29 cellular contexts compared by ENCODE assay signal in the genomic region with DNA sequence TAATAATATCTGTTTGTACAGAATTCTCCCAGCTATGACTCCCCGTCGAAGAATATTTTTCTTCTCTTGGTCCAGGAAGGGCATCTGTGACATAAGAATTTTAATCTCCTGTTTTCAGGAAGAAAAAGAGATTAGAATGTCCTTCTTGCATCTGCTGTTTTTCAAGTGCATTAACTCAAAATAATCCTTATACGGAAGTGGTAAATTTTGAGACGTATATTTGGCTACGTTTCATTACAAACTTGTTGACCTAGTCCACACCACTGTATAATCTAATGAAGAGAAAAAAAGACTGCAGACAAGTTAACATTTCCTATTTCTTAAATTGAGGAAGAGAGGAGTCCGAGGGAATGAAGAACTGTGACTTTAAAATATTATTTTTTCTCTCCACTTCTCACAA.
"Had no signal": no experiment of that assay in that cellular context is flagged by ENCODE, and none has a peak within 500 bp of the region (broad histone marks: within the 10 kb centered on the region; RNA-seq: fewer than 3 reads in every experiment).

No MANE protein-coding gene starts in this region.

- H3K4me3 ChIP-seq: adrenal gland, ascending aorta, cardiac muscle cell had no signal

- DNase-seq: activated CD4-positive, alpha-beta memory T cell treated with anti-CD3 and anti-CD28 coated beads, Interleukin-2, amount 10 ng/mL, durations not matched to agents 7 days and 5 days; activated CD4-positive, alpha-beta T cell treated with anti-CD3 and anti-CD28 coated beads for 1 hour; activated CD4-positive, alpha-beta T cell treated with anti-CD3 and anti-CD28 coated beads for 36 hours; activated CD4-positive, alpha-beta T cell treated with anti-CD3 and anti-CD28 coated beads for 48 hours; activated CD4-positive, alpha-beta T cell treated with anti-CD3 and anti-CD28 coated beads, Interleukin-2, amount 10 ng/mL, durations not matched to agents 7 days and 5 days; activated CD4-positive, alpha-beta T cell treated with anti-CD3 and anti-CD28 coated beads, Interleukin-2, amount 50 U/mL, for 48 hours; activated CD4-positive, CD25-positive, alpha-beta regulatory T cell; activated CD8-positive, alpha-beta memory T cell treated with anti-CD3 and anti-CD28 coated beads for 24 hours; activated CD8-positive, alpha-beta memory T cell treated with anti-CD3 and anti-CD28 coated beads, Interleukin-2, amount 10 ng/mL, durations not matched to agents 7 days and 5 days; activated CD8-positive, alpha-beta memory T cell treated with anti-CD3 and anti-CD28 coated beads, Interleukin-2, amount 50 U/mL, for 48 hours; activated CD8-positive, alpha-beta T cell treated with anti-CD3 and anti-CD28 coated beads, Interleukin-2, amount 10 ng/mL, durations not matched to agents 7 days and 5 days; activated effector memory CD4-positive, alpha-beta T cell treated with Interleukin-2 at 50 U/mL for 16 hours; activated gamma-delta T cell; activated naive CD4-positive, alpha-beta T cell treated with anti-CD3 and anti-CD28 coated beads for 36 hours; activated naive CD4-positive, alpha-beta T cell treated with anti-CD3 and anti-CD28 coated beads, Interleukin-2, amount 50 U/mL, for 16 hours; activated naive CD8-positive, alpha-beta T cell treated with anti-CD3 and anti-CD28 coated beads for 36 hours; activated T-cell treated with anti-CD3 and anti-CD28 coated beads, Interleukin-2, amount 50 U/mL, for 24 hours; activated T-cell treated with anti-CD3 and anti-CD28 coated beads, Interleukin-2, amount 50 U/mL, for 48 hours; adrenal gland; amygdala; anterior cingulate cortex; caudate nucleus; cerebellar nuclear complex; T-helper 1 cell; T-helper 2 cell; T-helper 9 cell; WERI-Rb-1 had no signal
